8 cellular contexts compared by ENCODE assay signal in genomic region chr2:162731917-162732804, GRCh38.
A peak's percentile ranks its signal among the peaks of the same experiment; 100 is the strongest.
DNase-seq lines count a peak whose midpoint lies in the region; ATAC-seq and TF ChIP-seq lines count a peak whose summit lies in the region.

No MANE protein-coding gene starts in this region.

- peak; percentile 77 for ATAC-seq in GM19372 (IDR thresholded peaks at IDR 0.05; ENCODE audit: low read depth, unreplicated experiment)
- peak; percentile 70 for ATAC-seq in HG03108 (IDR thresholded peaks at IDR 0.05; ENCODE audit: unreplicated experiment)
- 0 out of 3 replicates have a peak, but pooled peaks have one; percentile 23 for ATAC-seq in RWPE2 (ENCODE audit: low read depth)

- no peaks in the 10 kb centered on the region for H3K27me3 ChIP-seq in RWPE2 (ENCODE audit: insufficient read depth, poor library complexity, severe bottlenecking)
- no peaks in the 10 kb centered on the region for H3K27me3 ChIP-seq in BE2C

- TF ChIP-seq CTCF in RWPE2 (IDR thresholded peaks at IDR 0.05; ENCODE audit: poor library complexity, severe bottlenecking) (no peak), BE2C (IDR thresholded peaks at IDR 0.05; ENCODE audit: low read depth, low read length) (no peak)

- no peak overlapping the region for H3K27ac ChIP-seq in RWPE2 (ENCODE audit: poor library complexity, severe bottlenecking)

- H3K4me1 ChIP-seq in RWPE2 (ENCODE audit: insufficient read depth, poor library complexity, severe bottlenecking) (peaks cover 17% of the 10 kb centered on the region), BE2C (no peaks in the 10 kb centered on the region)

- H3K36me3 ChIP-seq in RWPE2 (ENCODE audit: low read depth) (no peaks in the 10 kb centered on the region), BE2C (no peaks in the 10 kb centered on the region)

- H3K4me3 ChIP-seq in RWPE2 (ENCODE audit: severe bottlenecking) (no peak overlapping the region), BE2C (ENCODE audit: low read depth, low read length) (no peak overlapping the region)

- DNase-seq in DMS79 treated with DMSO at 0.1 percent for 48 hours (lab: John Stamatoyannopoulos, UW) (peak; percentile 72), RWPE2 (ENCODE audit: low spot score) (no peak), BE2C (no peak), occipital lobe (lab: John Stamatoyannopoulos, UW) (no peak), activated gamma-delta T cell treated with Interleukin-2 at 50 U/mL for 16 hours (no peak), foreskin melanocyte (no peak)

- H3K9me3 ChIP-seq in RWPE2 (ENCODE audit: severe bottlenecking): no peaks in the 10 kb centered on the region
- H3K9me3 ChIP-seq in BE2C: no peaks in the 10 kb centered on the region

Comparison
In these comparisons a context has a peak if more than half of its experiments do, and no peak if none do; other contexts are left out.
1. ATAC-seq: peak in every context shown above with its lines; median percentile 77 in GM19372; 70 in HG03108; 23 in RWPE2.